17 cellular contexts compared by ENCODE assay signal in genomic region chr5:160835818-160836528, GRCh38. TPM values are rescaled to one million over a fixed set of nuclear protein-coding genes. Genes with fewer than 3 reads are reported as not detected.
DNase-seq lines count a peak whose midpoint lies in the region; ATAC-seq and TF ChIP-seq lines count a peak whose summit lies in the region.
"Had no signal": no experiment of that assay in that cellular context is flagged by ENCODE, and none has a peak within 500 bp of the region (broad histone marks: within the 10 kb centered on the region; RNA-seq: fewer than 3 reads in every experiment).

No MANE protein-coding gene starts in this region.

- H3K4me1 Mint-ChIP-seq in activated T-helper 17 cell treated with anti-CD3 and anti-CD28 coated beads, Interleukin-2, amount 50 U/mL, for 72 hours = no peaks in the 10 kb centered on the region
- H3K4me1 Mint-ChIP-seq in chondrocyte (ENCODE audit: low read depth) = no peaks in the 10 kb centered on the region
- H3K4me1 Mint-ChIP-seq: activated CD4-positive, alpha-beta memory T cell treated with anti-CD3 and anti-CD28 coated beads, Interleukin-2, amount 10 ng/mL, durations not matched to agents 7 days and 5 days; IgD-negative memory B cell; nephron had no signal

- no peaks in the 10 kb centered on the region for H3K36me3 Mint-ChIP-seq in activated T-helper 17 cell treated with anti-CD3 and anti-CD28 coated beads, Interleukin-2, amount 50 U/mL, for 72 hours (ENCODE audit: low read depth)
- H3K36me3 Mint-ChIP-seq in chondrocyte (ENCODE audit: low read depth) = no peaks in the 10 kb centered on the region
- H3K36me3 Mint-ChIP-seq: IgD-negative memory B cell had no signal

- in situ Hi-C loops in ACHN (cut with HindIII; ENCODE audit: low pct_ligation_motif_present, low pct_unique_long_range_greater_than_20kb, low sequenced_read_pairs) = no loop called here

- no peak overlapping the region for H3K27ac Mint-ChIP-seq in activated T-helper 17 cell treated with anti-CD3 and anti-CD28 coated beads, Interleukin-2, amount 50 U/mL, for 72 hours
- no peak overlapping the region for H3K27ac Mint-ChIP-seq in chondrocyte (ENCODE audit: unreplicated experiment)
- H3K27ac Mint-ChIP-seq: activated CD4-positive, alpha-beta memory T cell treated with anti-CD3 and anti-CD28 coated beads, Interleukin-2, amount 10 ng/mL, durations not matched to agents 7 days and 5 days; IgD-negative memory B cell; nephron had no signal

- H3K4me3 ChIP-seq in KMS-11 (IDR thresholded peaks at IDR 0.05; ENCODE audit: insufficient read depth, low read depth, low read length) = no peak overlapping the region

- H2AFZ ChIP-seq in KMS-11 (ENCODE audit: low read depth) = no peak overlapping the region

- no peaks in the 10 kb centered on the region for H3K27me3 ChIP-seq in KMS-11 (ENCODE audit: insufficient read depth, low read depth)

- H3K9ac ChIP-seq in KMS-11 = no peak overlapping the region

- H3K36me3 ChIP-seq in KMS-11 (ENCODE audit: insufficient read depth) = no peaks in the 10 kb centered on the region

- peaks cover 4% of the 10 kb centered on the region for H3K9me3 Mint-ChIP-seq in activated T-helper 17 cell treated with anti-CD3 and anti-CD28 coated beads, Interleukin-2, amount 50 U/mL, for 72 hours
- H3K9me3 Mint-ChIP-seq in chondrocyte (ENCODE audit: low read depth) = peaks cover 10% of the 10 kb centered on the region
- H3K9me3 Mint-ChIP-seq: activated CD4-positive, alpha-beta memory T cell treated with anti-CD3 and anti-CD28 coated beads, Interleukin-2, amount 10 ng/mL, durations not matched to agents 7 days and 5 days had no signal

- no peak overlapping the region for H3K4me3 Mint-ChIP-seq in activated T-helper 17 cell treated with anti-CD3 and anti-CD28 coated beads, Interleukin-2, amount 50 U/mL, for 72 hours
- no peak overlapping the region for H3K4me3 Mint-ChIP-seq in chondrocyte (ENCODE audit: unreplicated experiment)
- H3K4me3 Mint-ChIP-seq: activated CD4-positive, alpha-beta memory T cell treated with anti-CD3 and anti-CD28 coated beads, Interleukin-2, amount 10 ng/mL, durations not matched to agents 7 days and 5 days; IgD-negative memory B cell; nephron had no signal

- TF ChIP-seq CTCF in KMS-11 (conservative IDR thresholded peaks at IDR 0.05; ENCODE audit: low read depth, low read length) (no peak), chondrocyte (IDR thresholded peaks at IDR 0.05) (no peak)

- H4K20me1 ChIP-seq in KMS-11 (ENCODE audit: insufficient read depth) = no peaks in the 10 kb centered on the region

- H3K79me2 ChIP-seq in KMS-11 (ENCODE audit: insufficient read depth, low read depth) = no peaks in the 10 kb centered on the region

- DNase-seq in ACHN = no peak
- no peak for DNase-seq in chondrocyte (ENCODE audit: low spot score)
- DNase-seq in SW 1271 (lab: John Stamatoyannopoulos, UW) = no peak
- DNase-seq: activated CD4-positive, alpha-beta memory T cell treated with anti-CD3 and anti-CD28 coated beads, Interleukin-2, amount 10 ng/mL, durations not matched to agents 7 days and 5 days; activated gamma-delta T cell; NCI-H1436; NCI-H526 treated with DMSO at 0.1 percent for 48 hours; right cardiac atrium; Right ventricle myocardium superior had no signal

- no peak overlapping the region for H3K27ac ChIP-seq in KMS-11

- peak overlapping the region; percentile 50; the same call in 1 of the 2 replicates for H3K4me2 ChIP-seq in KMS-11

- H3K27me3 Mint-ChIP-seq in activated T-helper 17 cell treated with anti-CD3 and anti-CD28 coated beads, Interleukin-2, amount 50 U/mL, for 72 hours = no peaks in the 10 kb centered on the region
- peaks cover 3% of the 10 kb centered on the region for H3K27me3 Mint-ChIP-seq in chondrocyte (ENCODE audit: low read depth)
- H3K27me3 Mint-ChIP-seq: activated CD4-positive, alpha-beta memory T cell treated with anti-CD3 and anti-CD28 coated beads, Interleukin-2, amount 10 ng/mL, durations not matched to agents 7 days and 5 days; IgD-negative memory B cell had no signal

- H3K4me1 ChIP-seq in KMS-11 (ENCODE audit: low read depth, poor library complexity, severe bottlenecking) = peaks cover 18% of the 10 kb centered on the region

- ATAC-seq in GM18508 (IDR thresholded peaks at IDR 0.05; ENCODE audit: insufficient read depth, unreplicated experiment) (peak; percentile 53), GM19467 (IDR thresholded peaks at IDR 0.05; ENCODE audit: unreplicated experiment) (peak; percentile 64), HG02970 (IDR thresholded peaks at IDR 0.05; ENCODE audit: low FRiP score, unreplicated experiment) (peak; percentile 54)
- no peak for ATAC-seq in activated T-helper 17 cell treated with anti-CD3 and anti-CD28 coated beads, Interleukin-2, amount 50 U/mL, for 72 hours (replicated peaks)
- ATAC-seq: right cardiac atrium had no signal

RNA-seq across cellular contexts. Expression of gene ATP10B, which starts 16.0 kb away (rescaled TPM):
- total RNA-seq in activated T-helper 17 cell treated with anti-CD3 and anti-CD28 coated beads, Interleukin-2, amount 50 U/mL, for 72 hours = not detected
- total RNA-seq in chondrocyte = not detected in 3 replicates
- total RNA-seq: activated CD4-positive, alpha-beta memory T cell treated with anti-CD3 and anti-CD28 coated beads, Interleukin-2, amount 10 ng/mL, durations not matched to agents 7 days and 5 days; astrocyte; right cardiac atrium; Right ventricle myocardium superior had no signal
